ENCODE assay signal across 9 cellular contexts in genomic region chr11:61602775-61603569, GRCh38.
DNase-seq lines count a peak whose midpoint lies in the region; ATAC-seq and TF ChIP-seq lines count a peak whose summit lies in the region.
"Had no signal": no experiment of that assay in that cellular context is flagged by ENCODE, and none has a peak within 500 bp of the region (broad histone marks: within the 10 kb centered on the region; RNA-seq: fewer than 3 reads in every experiment).

No MANE protein-coding gene starts in this region.

- H3K4me1 ChIP-seq in muscle layer of duodenum (ENCODE audit: control insufficient read depth in 1 of 2, insufficient read depth in 2 of 2, low read length in 2 of 2) = no peaks in the 10 kb centered on the region

- no peak for ATAC-seq in GM21423 (IDR thresholded peaks at IDR 0.05; ENCODE audit: unreplicated experiment)

- H3K36me3 ChIP-seq in muscle layer of duodenum (ENCODE audit: control insufficient read depth in 1 of 2, insufficient read depth in 2 of 2, low read length in 2 of 2) = no peaks in the 10 kb centered on the region

- TF ChIP-seq POLR2A in NB4 (IDR thresholded peaks at IDR 0.05; ENCODE audit: extremely low read depth, insufficient read length) = no peak

- H3K27me3 ChIP-seq in muscle layer of duodenum (ENCODE audit: low read depth, low read length) = no peaks in the 10 kb centered on the region

- no peak overlapping the region; the same call in 1 of the 2 replicates for H3K4me3 ChIP-seq in AG09309 (ENCODE audit: control insufficient read depth, low read depth, low read length)
- no peak overlapping the region for H3K4me3 ChIP-seq in NB4 (ENCODE audit: low read depth, low read length)
- H3K4me3 ChIP-seq in muscle layer of duodenum (ENCODE audit: low read depth in 1 of 2, low read length in 2 of 2) = no peak overlapping the region

- TF ChIP-seq CTCF in AG09309 (IDR thresholded peaks at IDR 0.05; ENCODE audit: control insufficient read depth, insufficient read depth, low read depth, low read length, missing control alignments) = no peak
- TF ChIP-seq CTCF in NB4 (IDR thresholded peaks at IDR 0.05; ENCODE audit: low read depth, low read length) = no peak

- no peaks in the 10 kb centered on the region for H3K9me3 ChIP-seq in muscle layer of duodenum (ENCODE audit: control insufficient read depth in 1 of 2, low read length in 2 of 2)

- peak; percentile 94 for DNase-seq in AG09309 (ENCODE audit: low read depth)
- peak; percentile 55 for DNase-seq in NB4 (ENCODE audit: low read depth)
- no peak for DNase-seq in NK-92 (lab: John Stamatoyannopoulos, UW; ENCODE audit: unreplicated experiment)
- no peak for DNase-seq in SIG-M5 treated with dmso at 0.1 percent for 504 hours (lab: John Stamatoyannopoulos, UW; ENCODE audit: unreplicated experiment)
- no peak for DNase-seq in activated CD4-positive, CD25-positive, alpha-beta regulatory T cell treated with anti-CD3 and anti-CD28 coated beads, Interleukin-2, amount 50 U/mL, for 72 hours
- DNase-seq: activated naive CD4-positive, alpha-beta T cell treated with anti-CD3 and anti-CD28 coated beads for 36 hours had no signal

- H3K27ac ChIP-seq in cingulate gyrus (ENCODE audit: low read depth, low read length) = peak overlapping the region; percentile 47
- peak overlapping the region; percentile 21 for H3K27ac ChIP-seq in muscle layer of duodenum (ENCODE audit: low read length)

Comparison
In these comparisons a context has a peak if more than half of its experiments do, and no peak if none do; other contexts are left out.
1. DNase-seq: peak in AG09309 (single experiment) and NB4 (single experiment); none in NK-92 (single experiment), SIG-M5 treated with dmso at 0.1 percent for 504 hours (single experiment) and activated CD4-positive, CD25-positive, alpha-beta regulatory T cell treated with anti-CD3 and anti-CD28 coated beads, Interleukin-2, amount 50 U/mL, for 72 hours (single experiment).